ENCODE assay signal across 8 cellular contexts in the genomic region with DNA sequence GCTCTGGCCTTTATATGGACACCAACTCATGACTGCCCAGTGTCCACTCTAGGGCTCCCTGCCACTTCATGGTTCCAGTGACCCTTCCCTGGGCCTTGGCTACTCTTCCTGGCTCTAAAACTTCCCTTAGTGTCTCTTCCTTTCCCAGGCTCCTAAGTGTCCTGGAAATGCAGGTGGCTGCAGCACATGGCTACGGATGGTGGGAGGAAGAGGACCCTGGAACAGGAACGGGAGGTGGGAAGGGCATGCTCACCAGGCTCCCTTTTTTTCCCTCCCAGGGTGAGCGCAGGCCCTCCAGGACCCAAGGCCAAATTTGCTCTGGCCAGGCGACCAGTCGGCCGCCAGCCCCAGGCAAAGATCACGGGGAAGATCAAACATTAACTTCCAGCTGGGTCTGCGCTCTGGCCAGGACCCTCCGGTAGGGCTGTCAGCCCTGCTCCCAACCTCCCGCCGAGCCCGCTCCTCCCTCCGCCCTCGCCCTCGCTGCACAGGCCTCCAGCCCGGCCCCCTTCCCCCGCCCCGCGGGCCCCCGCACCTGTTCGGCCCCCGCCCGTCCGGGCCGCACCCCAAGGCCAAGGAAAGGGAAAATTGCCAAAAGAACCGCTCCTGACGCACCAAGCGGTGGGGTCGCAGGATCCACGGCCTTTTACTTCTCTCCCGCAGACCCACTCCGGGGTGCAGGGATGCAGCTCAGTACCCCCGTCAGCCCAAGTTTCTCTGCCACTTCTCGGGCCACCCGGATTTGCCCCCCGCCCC. TPM values are rescaled to one million over a fixed set of nuclear protein-coding genes. Genes with fewer than 3 reads are reported as not detected.
DNase-seq lines count a peak whose midpoint lies in the region; ATAC-seq, FAIRE-seq and TF ChIP-seq lines count a peak whose summit lies in the region.

No MANE protein-coding gene starts in this region.

- no peak for FAIRE-seq in HTR-8/SVneo (lab: Jason Lieb, UNC)

- H3K9me3 ChIP-seq in testis = no peaks in the 10 kb centered on the region

- intact Hi-C loops in testis (cut with DNase I; ENCODE audit: low total_unique reads) = no loop called here

- 4 to 5% methylated on average over 9 to 34 of the region's 36 CpGs for WGBS in testis, 2 donors

- in situ Hi-C loops in brain microvascular endothelial cell (cut with HindIII; ENCODE audit: low pct_ligation_motif_present, low sequenced_read_pairs) = loop anchor here (25.0 kb wide), 1 partner anchor 89 kb away; no protein-coding TSS in a partner anchor

- no peaks in the 10 kb centered on the region for H3K36me3 Mint-ChIP-seq in memory B cell

- H3K4me1 Mint-ChIP-seq in memory B cell = peaks cover 17% of the 10 kb centered on the region

- H3K4me1 ChIP-seq in testis = peaks cover 33% of the 10 kb centered on the region

- TF ChIP-seq POLR2A in testis (IDR thresholded peaks at IDR 0.05) = no peak

- peaks cover 27% of the 10 kb centered on the region for H3K27me3 Mint-ChIP-seq in memory B cell

- DNase-seq in DMS79 treated with DMSO at 0.1 percent for 48 hours (lab: John Stamatoyannopoulos, UW) = peak; percentile 54
- no peak for DNase-seq in DMS79 (lab: John Stamatoyannopoulos, UW)
- DNase-seq in brain microvascular endothelial cell = no peak
- no peak for DNase-seq in memory B cell (ENCODE audit: low spot score in 2 of 2)
- DNase-seq in testis = no peak
- DNase-seq in HTR-8/SVneo (ENCODE audit: insufficient read length, low spot score) = no peak

- peak; percentile 19 for ATAC-seq in memory B cell (ENCODE audit: low read depth)
- ATAC-seq in HG03342 (IDR thresholded peaks at IDR 0.05; ENCODE audit: unreplicated experiment) = no peak
- no peak for ATAC-seq in GM18498 (IDR thresholded peaks at IDR 0.05; ENCODE audit: unreplicated experiment)

- no peaks in the 10 kb centered on the region for H3K36me3 ChIP-seq in brain microvascular endothelial cell (replicated peaks)
- no peaks in the 10 kb centered on the region for H3K36me3 ChIP-seq in testis (ENCODE audit: low read depth, missing control alignments)

- peak overlapping the region; percentile 45 for H3K4me3 ChIP-seq in brain microvascular endothelial cell (ENCODE audit: low read depth, low read length)
- H3K4me3 ChIP-seq in testis = peak overlapping the region; percentile 41 to 64

- H3K9me3 Mint-ChIP-seq in memory B cell = no peaks in the 10 kb centered on the region

- H3K27ac Mint-ChIP-seq in memory B cell = no peak overlapping the region

- H3K27me3 ChIP-seq in brain microvascular endothelial cell (replicated peaks) (no peaks in the 10 kb centered on the region), testis (no peaks in the 10 kb centered on the region)

- H3K4me3 Mint-ChIP-seq in memory B cell = peak overlapping the region; percentile 86

- no peak for TF ChIP-seq CTCF in brain microvascular endothelial cell (IDR thresholded peaks at IDR 0.05; ENCODE audit: low read depth, low read length, missing control alignments)
- TF ChIP-seq CTCF in testis (IDR thresholded peaks at IDR 0.05) = no peak

- no peak overlapping the region for H3K27ac ChIP-seq in brain microvascular endothelial cell
- peak overlapping the region in 1 of 2 donors; percentile 37 for H3K27ac ChIP-seq in testis

RNA-seq across cellular contexts. Expression of gene TCEA3, which starts 1.0 kb away (rescaled TPM):
- 10 to 100 TPM; 12.6 to 14.7 TPM for total RNA-seq in testis
- 10.8 TPM for polyA plus RNA-seq in testis (ENCODE audit: insufficient read depth, low read depth, low replicate concordance)

RNA-seq across cellular contexts. Expression of gene ZNF436, which starts 54.0 kb away (rescaled TPM):
- 10 to 100 TPM; 26.7 to 29.0 TPM for total RNA-seq in testis
- polyA plus RNA-seq in testis (ENCODE audit: insufficient read depth, low read depth, low replicate concordance) = 24.6 TPM
